ENCODE assay signal across 15 cellular contexts in genomic region chr19:54109651-54110050, GRCh38. TPM values are rescaled to one million over a fixed set of nuclear protein-coding genes. Genes with fewer than 3 reads are reported as not detected.
A peak's percentile ranks its signal among the peaks of the same experiment; 100 is the strongest.
DNase-seq lines count a peak whose midpoint lies in the region; ATAC-seq and TF ChIP-seq lines count a peak whose summit lies in the region.
"Had no signal": no experiment of that assay in that cellular context is flagged by ENCODE, and none has a peak within 500 bp of the region (broad histone marks: within the 10 kb centered on the region; RNA-seq: fewer than 3 reads in every experiment).

No MANE protein-coding gene starts in this region.

- H3K9me3 Mint-ChIP-seq in Caco-2 (ENCODE audit: unreplicated experiment), result no peaks in the 10 kb centered on the region
- H3K9me3 Mint-ChIP-seq: CD4-positive, alpha-beta T cell had no signal

- ATAC-seq in Panc1 (peak; percentile 60), left lobe of liver (peak; percentile 16), GM19452 (IDR thresholded peaks at IDR 0.05; ENCODE audit: unreplicated experiment) (no peak)

- POLR2A ChIA-PET in Caco-2 (lab: Charles Lee) (no interaction called here), Panc1 (lab: Charles Lee) (interaction anchor here (0.5 to 0.7 kb wide), 2 partner anchors 243 to 296 kb away, joined by 3 read pairs; no protein-coding TSS in a partner anchor)

- H3K4me1 Mint-ChIP-seq in Caco-2 (ENCODE audit: low read depth, unreplicated experiment), result peaks cover 16% of the 10 kb centered on the region

- in situ Hi-C loops in Panc1 (cut with HindIII; ENCODE audit: low pct_unique_long_range_greater_than_20kb, low sequenced_read_pairs), result no loop called here

- peaks cover 82% of the 10 kb centered on the region for H3K36me3 Mint-ChIP-seq in Caco-2 (ENCODE audit: insufficient read depth, unreplicated experiment)

- H3K36me3 ChIP-seq in Caco-2 (ENCODE audit: control insufficient read depth, insufficient read depth, low read length), result peaks cover 4% of the 10 kb centered on the region
- no peaks in the 10 kb centered on the region for H3K36me3 ChIP-seq in Panc1 (ENCODE audit: control insufficient read depth, insufficient read depth, low read length)

- BruUV-seq in Caco-2 (replicated peaks; lab: Mats Ljungman, UMichigan) (no TSS peak), Panc1 (replicated peaks; lab: Mats Ljungman, UMichigan) (no TSS peak)

- TF ChIP-seq CTCF in Caco-2 (IDR thresholded peaks at IDR 0.05; ENCODE audit: insufficient read depth in 1 of 2, low read depth in 1 of 2, low read length in 1 of 2, severe bottlenecking in 1 of 2, unreplicated experiment in 1 of 2), result no peak
- TF ChIP-seq CTCF in Panc1 (IDR thresholded peaks at IDR 0.05), result no peak

- H3K4me3 ChIP-seq in Caco-2 (ENCODE audit: low read depth, low read length) (no peak overlapping the region), Panc1 (ENCODE audit: low read depth in 2 of 2, low read length in 2 of 2) (no peak overlapping the region)
- H3K4me3 ChIP-seq: PC-9 had no signal

- peak overlapping the region; percentile 29 for H3K27ac Mint-ChIP-seq in Caco-2 (ENCODE audit: unreplicated experiment)
- H3K27ac Mint-ChIP-seq: B cell; CD4-positive, alpha-beta T cell had no signal

- intact Hi-C loops in Caco-2 (cut with micrococcal nuclease; ENCODE audit: unreplicated experiment) (no loop called here), Panc1 (cut with micrococcal nuclease; ENCODE audit: unreplicated experiment) (no loop called here)

- H3K27me3 ChIP-seq in Caco-2 (replicated peaks; ENCODE audit: control insufficient read depth, insufficient read depth, low read length) (no peaks in the 10 kb centered on the region), Panc1 (ENCODE audit: control insufficient read depth, insufficient read depth, low read length) (no peaks in the 10 kb centered on the region)

- no peaks in the 10 kb centered on the region for H3K9me3 ChIP-seq in Caco-2
- no peaks in the 10 kb centered on the region for H3K9me3 ChIP-seq in Panc1 (ENCODE audit: control insufficient read depth, insufficient read depth, low read depth, low read length)
- H3K9me3 ChIP-seq: SK-N-SH had no signal

- H3K4me1 ChIP-seq in Caco-2, result 0 out of 2 replicates have a peak, but pooled peaks cover 4% of the 10 kb centered on the region
- H3K4me1 ChIP-seq in Panc1 (ENCODE audit: control insufficient read depth, insufficient read depth, low read length), result 0 out of 2 replicates have a peak, but pooled peaks cover 14% of the 10 kb centered on the region

- H3K27ac ChIP-seq in Panc1 (ENCODE audit: low read length), result peak overlapping the region; percentile 18; the same call in 1 of the 2 replicates
- H3K27ac ChIP-seq: PC-9 had no signal

- H3K4me3 Mint-ChIP-seq in Caco-2 (ENCODE audit: unreplicated experiment), result no peak overlapping the region
- H3K4me3 Mint-ChIP-seq: B cell had no signal

- CTCF ChIA-PET in Caco-2 (lab: Charles Lee), result no interaction called here
- CTCF ChIA-PET in Panc1 (lab: Charles Lee), result interaction anchor here (0.7 kb wide), 1 partner anchor 319 kb away, joined by 4 read pairs; no protein-coding TSS in a partner anchor

- H3K27me3 Mint-ChIP-seq in Caco-2 (ENCODE audit: insufficient read depth, unreplicated experiment), result no peaks in the 10 kb centered on the region
- H3K27me3 Mint-ChIP-seq: B cell; CD4-positive, alpha-beta T cell had no signal

- DNase-seq in Caco-2, result no peak
- DNase-seq in Panc1 (ENCODE audit: low read depth, low spot score), result no peak
- no peak for DNase-seq in left lobe of liver (ENCODE audit: low spot score)
- no peak for DNase-seq in DMS153 (lab: John Stamatoyannopoulos, UW)
- DNase-seq: CD4-positive, alpha-beta T cell; Kasumi-1; NCI-H1105 treated with DMSO at 0.1 percent for 48 hours; NCI-H187; NCI-H2171; NCI-H774; PC-9; Right ventricle myocardium superior; SK-N-SH had no signal

RNA-seq across cellular contexts. Expression of gene TFPT, which starts 5.8 kb away (rescaled TPM):
- total RNA-seq in Caco-2 (2022) (23.0 and 26.0 TPM in 2 replicates), Panc1 (2021; ENCODE audit: unreplicated experiment) (45.4 TPM), left lobe of liver (4.3 TPM)
- polyA plus RNA-seq in Panc1 (2012; ENCODE audit: insufficient read length), result 73.2 TPM

RNA-seq across cellular contexts. Expression of gene PRPF31, which starts 5.9 kb away (rescaled TPM):
- total RNA-seq in Caco-2 (2022) (95.0 and 99.0 TPM in 2 replicates), Panc1 (2021; ENCODE audit: unreplicated experiment) (117 TPM), left lobe of liver (23.2 TPM)
- polyA plus RNA-seq in Panc1 (2012; ENCODE audit: insufficient read length), result 159 TPM

RNA-seq across cellular contexts. Expression of gene NDUFA3, which starts 7.0 kb away (rescaled TPM):
- 185 and 196 TPM in 2 replicates for total RNA-seq in Caco-2 (2022)
- total RNA-seq in Panc1 (2021; ENCODE audit: unreplicated experiment), result 211 TPM
- polyA plus RNA-seq in Panc1 (2012; ENCODE audit: insufficient read length), result 524 TPM
- total RNA-seq in left lobe of liver, result 74.5 TPM

RNA-seq across cellular contexts. Expression of gene OSCAR, which starts 9.0 kb away (rescaled TPM):
- 0.23 TPM in 1 of 2 replicates, not detected in the other for total RNA-seq in Caco-2 (2022)
- total RNA-seq in Panc1 (2021; ENCODE audit: unreplicated experiment), result 6.8 TPM
- 11.1 TPM for polyA plus RNA-seq in Panc1 (2012; ENCODE audit: insufficient read length)
- total RNA-seq in left lobe of liver, result 0.91 TPM
- total RNA-seq: B cell had no signal

RNA-seq across cellular contexts. Expression of gene CNOT3, which starts 27.9 kb away (rescaled TPM):
- total RNA-seq in Caco-2 (2022), result 77.7 and 82.1 TPM in 2 replicates
- 111 TPM for total RNA-seq in Panc1 (2021; ENCODE audit: unreplicated experiment)
- 184 TPM for polyA plus RNA-seq in Panc1 (2012; ENCODE audit: insufficient read length)
- total RNA-seq in left lobe of liver, result 19.0 TPM
